Comparison of ENCODE assay signal across 1 cellular context in genomic region chr6:6008648-6009421, GRCh38.
TF ChIP-seq lines count a peak whose summit lies in the region.

No MANE protein-coding gene starts in this region.

TF ChIP-seq in A549, 52 proteins besides CTCF, POLR2A, EP300 and RAD21 (continued from another document):
- no peak for TF ChIP-seq REST (IDR thresholded peaks at IDR 0.05)
- no peak for TF ChIP-seq KDM5A (IDR thresholded peaks at IDR 0.05)
- TF ChIP-seq CEBPB (IDR thresholded peaks at IDR 0.05), result no peak
- no peak for TF ChIP-seq ZFP36 (IDR thresholded peaks at IDR 0.05; ENCODE audit: borderline replicate concordance, partially characterized antibody)
